22 cellular contexts compared by ENCODE assay signal in genomic region chr10:131277969-131278368, GRCh38. TPM values are rescaled to one million over a fixed set of nuclear protein-coding genes. Genes with fewer than 3 reads are reported as not detected.
A peak's percentile ranks its signal among the peaks of the same experiment; 100 is the strongest.
DNase-seq lines count a peak whose midpoint lies in the region; TF ChIP-seq lines count a peak whose summit lies in the region.
"Had no signal": no experiment of that assay in that cellular context is flagged by ENCODE, and none has a peak within 500 bp of the region (broad histone marks: within the 10 kb centered on the region; RNA-seq: fewer than 3 reads in every experiment).

No MANE protein-coding gene starts in this region.

- no peaks in the 10 kb centered on the region for H3K4me1 Mint-ChIP-seq in activated CD4-positive, alpha-beta T cell treated with anti-CD3 and anti-CD28 coated beads, Interleukin-2, amount 10 ng/mL, durations not matched to agents 24 days and 14 days
- H3K4me1 Mint-ChIP-seq: CD4-positive, alpha-beta memory T cell; GM23338 had no signal

- no peak overlapping the region for H3K27ac Mint-ChIP-seq in activated CD4-positive, alpha-beta T cell treated with anti-CD3 and anti-CD28 coated beads, Interleukin-2, amount 10 ng/mL, durations not matched to agents 24 days and 14 days
- H3K27ac Mint-ChIP-seq: CD4-positive, alpha-beta memory T cell; GM23338 had no signal

- H3K9me3 Mint-ChIP-seq in activated CD4-positive, alpha-beta T cell treated with anti-CD3 and anti-CD28 coated beads, Interleukin-2, amount 10 ng/mL, durations not matched to agents 24 days and 14 days, result no peaks in the 10 kb centered on the region

- POLR2A ChIA-PET in HEK293T (lab: Yijun Ruan, JAX), result no interaction called here

- intact Hi-C loops in activated CD4-positive, alpha-beta T cell treated with anti-CD3 and anti-CD28 coated beads, Interleukin-2, amount 10 ng/mL, durations not matched to agents 24 days and 14 days (cut with micrococcal nuclease), result no loop called here
- intact Hi-C loops in posterior vena cava (cut with DNase I), result no loop called here

- no peaks in the 10 kb centered on the region for H3K36me3 Mint-ChIP-seq in activated CD4-positive, alpha-beta T cell treated with anti-CD3 and anti-CD28 coated beads, Interleukin-2, amount 10 ng/mL, durations not matched to agents 24 days and 14 days (ENCODE audit: low read depth)
- H3K36me3 Mint-ChIP-seq: CD4-positive, alpha-beta memory T cell had no signal

- H3K4me3 Mint-ChIP-seq in activated CD4-positive, alpha-beta T cell treated with anti-CD3 and anti-CD28 coated beads, Interleukin-2, amount 10 ng/mL, durations not matched to agents 24 days and 14 days, result no peak overlapping the region
- H3K4me3 Mint-ChIP-seq: CD4-positive, alpha-beta memory T cell; GM23338 had no signal

- H3K27me3 Mint-ChIP-seq in activated CD4-positive, alpha-beta T cell treated with anti-CD3 and anti-CD28 coated beads, Interleukin-2, amount 10 ng/mL, durations not matched to agents 24 days and 14 days, result no peaks in the 10 kb centered on the region
- H3K27me3 Mint-ChIP-seq: CD4-positive, alpha-beta memory T cell had no signal

- DNase-seq in activated CD4-positive, alpha-beta T cell treated with anti-CD3 and anti-CD28 coated beads, Interleukin-2, amount 10 ng/mL, durations not matched to agents 24 days and 14 days, result peak; percentile 19
- DNase-seq in activated CD4-positive, alpha-beta T cell treated with anti-CD3 and anti-CD28 coated beads, Interleukin-2, amount 50 U/mL, for 48 hours, result no peak
- DNase-seq in HEK293T (ENCODE audit: extremely low spot score), result peak; percentile 3
- DNase-seq in posterior vena cava (ENCODE audit: low spot score), result peak; percentile 70
- DNase-seq in GDM1 (lab: John Stamatoyannopoulos, UW), result no peak
- no peak for DNase-seq in NCI-H1930 (lab: John Stamatoyannopoulos, UW)
- DNase-seq in T-helper 1 cell, result no peak
- DNase-seq: 8988T; ACHN; AML-193; BE2C; C1 segment of cervical spinal cord; Calu3; CD4-positive, alpha-beta memory T cell; COR-L47; DMS53; DMS79 treated with DMSO at 0.1 percent for 48 hours had no signal

- CTCF ChIA-PET in HEK293T (lab: Yijun Ruan, JAX), result no interaction called here

TF ChIP-seq in HEK293T, 16 proteins besides CTCF, POLR2A, EP300 and RAD21:
- TF ChIP-seq LEF1 (IDR thresholded peaks at IDR 0.05; ENCODE audit: borderline replicate concordance), result no peak
- no peak for TF ChIP-seq ELF4 (IDR thresholded peaks at IDR 0.05)
- no peak for TF ChIP-seq ZNF384 (IDR thresholded peaks at IDR 0.05)
- no peak for TF ChIP-seq NFRKB (IDR thresholded peaks at IDR 0.05)
- TF ChIP-seq SP1 (IDR thresholded peaks at IDR 0.05), result no peak
- TF ChIP-seq L3MBTL2 (conservative IDR thresholded peaks at IDR 0.05), result no peak
- TF ChIP-seq SUZ12 (IDR thresholded peaks at IDR 0.05), result no peak
- TF ChIP-seq FOXM1 (IDR thresholded peaks at IDR 0.05; ENCODE audit: borderline replicate concordance), result no peak
- no peak for TF ChIP-seq FOXK2 (IDR thresholded peaks at IDR 0.05)
- TF ChIP-seq FOXA1 (IDR thresholded peaks at IDR 0.05), result no peak
- TF ChIP-seq, protein P1, sequence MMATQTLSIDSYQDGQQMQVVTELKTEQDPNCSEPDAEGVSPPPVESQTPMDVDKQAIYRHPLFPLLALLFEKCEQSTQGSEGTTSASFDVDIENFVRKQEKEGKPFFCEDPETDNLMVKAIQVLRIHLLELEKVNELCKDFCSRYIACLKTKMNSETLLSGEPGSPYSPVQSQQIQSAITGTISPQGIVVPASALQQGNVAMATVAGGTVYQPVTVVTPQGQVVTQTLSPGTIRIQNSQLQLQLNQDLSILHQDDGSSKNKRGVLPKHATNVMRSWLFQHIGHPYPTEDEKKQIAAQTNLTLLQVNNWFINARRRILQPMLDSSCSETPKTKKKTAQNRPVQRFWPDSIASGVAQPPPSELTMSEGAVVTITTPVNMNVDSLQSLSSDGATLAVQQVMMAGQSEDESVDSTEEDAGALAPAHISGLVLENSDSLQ (IDR thresholded peaks at IDR 0.05), result no peak
- TF ChIP-seq BHLHE40 (IDR thresholded peaks at IDR 0.05; ENCODE audit: borderline replicate concordance), result no peak
- no peak for TF ChIP-seq ARNT (IDR thresholded peaks at IDR 0.05)
- TF ChIP-seq CTBP1 (IDR thresholded peaks at IDR 0.05; ENCODE audit: borderline replicate concordance), result no peak
- no peak for TF ChIP-seq HDGF (IDR thresholded peaks at IDR 0.05; ENCODE audit: borderline replicate concordance)
- TF ChIP-seq TARDBP (IDR thresholded peaks at IDR 0.05), result no peak

RNA-seq across cellular contexts. Expression of gene TCERG1L, which starts 33.6 kb away (rescaled TPM):
- total RNA-seq in activated CD4-positive, alpha-beta T cell treated with anti-CD3 and anti-CD28 coated beads, Interleukin-2, amount 10 ng/mL, durations not matched to agents 24 days and 14 days, result not detected in 2 replicates
- total RNA-seq in posterior vena cava, result not detected
- total RNA-seq: Calu3; CD4-positive, alpha-beta memory T cell; Daoy; G401; GM12878; H4 had no signal

Comparison
In these comparisons a context has a peak if more than half of its experiments do, and no peak if none do; other contexts are left out.
1. DNase-seq: peak in activated CD4-positive, alpha-beta T cell treated with anti-CD3 and anti-CD28 coated beads, Interleukin-2, amount 10 ng/mL, durations not matched to agents 24 days and 14 days (single experiment), HEK293T (single experiment) and posterior vena cava (single experiment); none in activated CD4-positive, alpha-beta T cell treated with anti-CD3 and anti-CD28 coated beads, Interleukin-2, amount 50 U/mL, for 48 hours (0 of 2), GDM1 (single experiment), NCI-H1930 (0 of 2) and T-helper 1 cell (0 of 5).